21 cellular contexts compared by ENCODE assay signal in genomic region chr6:113635222-113635970, GRCh38.
DNase-seq lines count a peak whose midpoint lies in the region; ATAC-seq, FAIRE-seq and TF ChIP-seq lines count a peak whose summit lies in the region.
"Had no signal": no experiment of that assay in that cellular context is flagged by ENCODE, and none has a peak within 500 bp of the region (broad histone marks: within the 10 kb centered on the region; RNA-seq: fewer than 3 reads in every experiment).

No MANE protein-coding gene starts in this region.

- no peaks in the 10 kb centered on the region for H3K9me3 Mint-ChIP-seq in HFFc6
- H3K9me3 Mint-ChIP-seq in CD8-positive, alpha-beta T cell = no peaks in the 10 kb centered on the region
- no peaks in the 10 kb centered on the region for H3K9me3 Mint-ChIP-seq in activated CD4-positive, alpha-beta memory T cell treated with anti-CD3 and anti-CD28 coated beads for 36 hours
- H3K9me3 Mint-ChIP-seq: activated T-cell treated with anti-CD3 and anti-CD28 coated beads, Interleukin-2, amount 50 U/mL, for 72 hours had no signal

- H3K14ac ChIP-seq in neuronal stem cell (ENCODE audit: low read length) = no peak overlapping the region

- H2AK5ac ChIP-seq in neuronal stem cell (ENCODE audit: low read depth, low read length) = no peak overlapping the region

- no peak overlapping the region for H2BK5ac ChIP-seq in neuronal stem cell (ENCODE audit: low read length)

- no peak for ATAC-seq in A549
- ATAC-seq in CD8-positive, alpha-beta T cell = no peak
- ATAC-seq: activated T-cell treated with anti-CD3 and anti-CD28 coated beads, Interleukin-2, amount 50 U/mL, for 72 hours had no signal

- H3K4me3 Mint-ChIP-seq in HFFc6 = no peak overlapping the region
- H3K4me3 Mint-ChIP-seq in CD8-positive, alpha-beta T cell = no peak overlapping the region
- no peak overlapping the region for H3K4me3 Mint-ChIP-seq in activated CD4-positive, alpha-beta memory T cell treated with anti-CD3 and anti-CD28 coated beads for 36 hours
- H3K4me3 Mint-ChIP-seq: activated T-cell treated with anti-CD3 and anti-CD28 coated beads, Interleukin-2, amount 50 U/mL, for 72 hours had no signal

- H3K23ac ChIP-seq in neuronal stem cell (ENCODE audit: low read depth, low read length, poor library complexity) = no peak overlapping the region

- intact Hi-C loops in CD8-positive, alpha-beta T cell (cut with DNase I, micrococcal nuclease) = no loop called here
- intact Hi-C loops in activated CD4-positive, alpha-beta memory T cell treated with anti-CD3 and anti-CD28 coated beads for 36 hours (cut with micrococcal nuclease) = no loop called here

- H3K4me3 ChIP-seq in A549 (no peak overlapping the region), bronchial epithelial cell (ENCODE audit: low read depth, low read length) (no peak overlapping the region), neuronal stem cell (ENCODE audit: low read length in 2 of 2) (no peak overlapping the region)
- no peak overlapping the region for H3K4me3 ChIP-seq in CD8-positive, alpha-beta T cell (ENCODE audit: low read depth, low read length)
- H3K4me3 ChIP-seq: colonic mucosa, tibial nerve had no signal

- TF ChIP-seq RAD21 in A549 (conservative IDR thresholded peaks at IDR 0.05 in 1 of 2, IDR thresholded peaks at IDR 0.05 in 1 of 2) = no peak

- peaks cover 61% of the 10 kb centered on the region for H3K4me1 ChIP-seq in A549
- H3K4me1 ChIP-seq in neuronal stem cell (ENCODE audit: control insufficient read depth in 2 of 2, insufficient read depth in 1 of 2, low read depth in 1 of 2, low read length in 2 of 2) = peaks cover 8 to 20% of the 10 kb centered on the region in 2 donors
- H3K4me1 ChIP-seq in CD8-positive, alpha-beta T cell (ENCODE audit: insufficient read depth, low read length) = no peaks in the 10 kb centered on the region

- no peak overlapping the region for H3K18ac ChIP-seq in neuronal stem cell (ENCODE audit: low read length)

- no peak for TF ChIP-seq CTCF in A549 (IDR thresholded peaks at IDR 0.05)
- TF ChIP-seq CTCF in HFFc6 (IDR thresholded peaks at IDR 0.05) = no peak
- TF ChIP-seq CTCF in bronchial epithelial cell (IDR thresholded peaks at IDR 0.05; ENCODE audit: insufficient read depth, low read length, severe bottlenecking) = no peak
- TF ChIP-seq CTCF in CD8-positive, alpha-beta T cell (IDR thresholded peaks at IDR 0.05) = no peak

- CTCF ChIA-PET in A549 (lab: Yijun Ruan, JAX) = interaction anchor here (2.1 kb wide), 1 partner anchor 223 kb away, joined by 5 read pairs; no protein-coding TSS in a partner anchor
- CTCF ChIA-PET in CD8-positive, alpha-beta T cell (lab: Charles Lee) = no interaction called here
- CTCF ChIA-PET in activated CD4-positive, alpha-beta memory T cell treated with anti-CD3 and anti-CD28 coated beads for 36 hours (lab: Charles Lee) = no interaction called here

- H3K9me3 ChIP-seq in A549 (no peaks in the 10 kb centered on the region), neuronal stem cell (replicated peaks in 1 of 2; ENCODE audit: control insufficient read depth in 2 of 2, insufficient read depth in 1 of 2, low read depth in 1 of 2, low read length in 2 of 2) (no peaks in the 10 kb centered on the region)
- no peaks in the 10 kb centered on the region for H3K9me3 ChIP-seq in CD8-positive, alpha-beta T cell (ENCODE audit: low read length)
- H3K9me3 ChIP-seq: colonic mucosa, tibial nerve had no signal

- H3K4me1 Mint-ChIP-seq in HFFc6 (ENCODE audit: low read depth) = peaks cover 52% of the 10 kb centered on the region
- H3K4me1 Mint-ChIP-seq in CD8-positive, alpha-beta T cell (ENCODE audit: low read depth) = peaks cover 12% of the 10 kb centered on the region
- peaks cover 35% of the 10 kb centered on the region for H3K4me1 Mint-ChIP-seq in activated CD4-positive, alpha-beta memory T cell treated with anti-CD3 and anti-CD28 coated beads for 36 hours (ENCODE audit: low read depth)

- WGBS in A549 (ENCODE audit: missing lambda C conversion rate) = 44% methylated on average over 1 of the region's 1 CpG
- WGBS in neuronal stem cell (ENCODE audit: extremely low coverage in 2 of 2, insufficient read length in 2 of 2, insufficient replicate concordance in 1 of 2), 2 donors = no CpG with 5 or more reads among the region's 1 CpG

- H3K79me1 ChIP-seq in neuronal stem cell (ENCODE audit: low read depth, low read length) = no peaks in the 10 kb centered on the region

- H3K4me2 ChIP-seq in A549 (peak overlapping the region; percentile 49), neuronal stem cell (ENCODE audit: insufficient read depth, low read length, poor library complexity, severe bottlenecking) (no peak overlapping the region)

- H3K27ac ChIP-seq in A549 (peak overlapping the region; percentile 72 to 81), neuronal stem cell (replicated peaks; ENCODE audit: low read length) (no peak overlapping the region)
- no peak overlapping the region for H3K27ac ChIP-seq in CD8-positive, alpha-beta T cell (ENCODE audit: low read depth, low read length)

- no peak overlapping the region for H4K91ac ChIP-seq in neuronal stem cell (ENCODE audit: low read depth, low read length, poor library complexity)

- no peak for TF ChIP-seq EP300 in A549 (IDR thresholded peaks at IDR 0.05)

- no peak overlapping the region for H2BK120ac ChIP-seq in neuronal stem cell (ENCODE audit: low read depth, low read length)

- H3K27me3 ChIP-seq in bronchial epithelial cell (ENCODE audit: control insufficient read depth, insufficient read depth, low read length) = no peaks in the 10 kb centered on the region
- no peaks in the 10 kb centered on the region for H3K27me3 ChIP-seq in neuronal stem cell (ENCODE audit: control insufficient read depth in 3 of 3, insufficient read depth in 3 of 3, low read depth in 1 of 3, low read length in 3 of 3)
- H3K27me3 ChIP-seq in CD8-positive, alpha-beta T cell (ENCODE audit: insufficient read depth, low read length) = no peaks in the 10 kb centered on the region
- H3K27me3 ChIP-seq: colonic mucosa, tibial nerve had no signal

- no peak overlapping the region for H3K4ac ChIP-seq in neuronal stem cell (ENCODE audit: low read length)

- FAIRE-seq in A549 (lab: Jason Lieb, UNC) (no peak), bronchial epithelial cell (lab: Jason Lieb, UNC) (no peak)
- FAIRE-seq: H1 had no signal

- peak overlapping the region; percentile 6 for H2AFZ ChIP-seq in neuronal stem cell (ENCODE audit: low read length)

- peak overlapping the region; percentile 1; the same call in 1 of the 2 replicates for H3K27ac Mint-ChIP-seq in HFFc6
- H3K27ac Mint-ChIP-seq in CD8-positive, alpha-beta T cell = no peak overlapping the region
- H3K27ac Mint-ChIP-seq in activated CD4-positive, alpha-beta memory T cell treated with anti-CD3 and anti-CD28 coated beads for 36 hours = no peak overlapping the region
- H3K27ac Mint-ChIP-seq: activated T-cell treated with anti-CD3 and anti-CD28 coated beads, Interleukin-2, amount 50 U/mL, for 72 hours had no signal

- no peaks in the 10 kb centered on the region for H3K27me3 Mint-ChIP-seq in HFFc6 (ENCODE audit: insufficient read depth)
- no peaks in the 10 kb centered on the region for H3K27me3 Mint-ChIP-seq in CD8-positive, alpha-beta T cell (ENCODE audit: low read depth)
- H3K27me3 Mint-ChIP-seq in activated CD4-positive, alpha-beta memory T cell treated with anti-CD3 and anti-CD28 coated beads for 36 hours = no peaks in the 10 kb centered on the region

- POLR2A ChIA-PET in A549 (lab: Yijun Ruan, JAX) = interaction anchor here (0.6 kb wide), 1 partner anchor 124 kb away, joined by 8 read pairs; no protein-coding TSS in a partner anchor
- POLR2A ChIA-PET in CD8-positive, alpha-beta T cell (lab: Charles Lee) = no interaction called here
- POLR2A ChIA-PET in activated CD4-positive, alpha-beta memory T cell treated with anti-CD3 and anti-CD28 coated beads for 36 hours (lab: Charles Lee) = no interaction called here

- no peak overlapping the region for H3K9ac ChIP-seq in neuronal stem cell (ENCODE audit: low read depth, low read length, poor library complexity)

- no peak for TF ChIP-seq POLR2A in A549 (IDR thresholded peaks at IDR 0.05; ENCODE audit: low read length)

- no peak overlapping the region for H4K8ac ChIP-seq in neuronal stem cell (ENCODE audit: low read depth, low read length)

- H3K36me3 Mint-ChIP-seq in HFFc6 (ENCODE audit: low read depth) = no peaks in the 10 kb centered on the region
- no peaks in the 10 kb centered on the region for H3K36me3 Mint-ChIP-seq in CD8-positive, alpha-beta T cell
- H3K36me3 Mint-ChIP-seq in activated CD4-positive, alpha-beta memory T cell treated with anti-CD3 and anti-CD28 coated beads for 36 hours = no peaks in the 10 kb centered on the region

- H3K36me3 ChIP-seq in bronchial epithelial cell (ENCODE audit: control insufficient read depth, insufficient read depth, low read length) (no peaks in the 10 kb centered on the region), neuronal stem cell (replicated peaks in 1 of 2; ENCODE audit: control insufficient read depth in 2 of 2, insufficient read depth in 2 of 2, low read length in 2 of 2) (no peaks in the 10 kb centered on the region)
- H3K36me3 ChIP-seq in CD8-positive, alpha-beta T cell (ENCODE audit: insufficient read depth, low read length) = no peaks in the 10 kb centered on the region
- H3K36me3 ChIP-seq: colonic mucosa, tibial nerve had no signal

- DNase-seq in A549 (ENCODE audit: low read depth in 1 of 2, low spot score in 1 of 2) (no peak), HFFc6 (no peak), bronchial epithelial cell (ENCODE audit: low read depth) (peak; percentile 79), neuronal stem cell (ENCODE audit: low spot score) (no peak), hepatic stellate cell (ENCODE audit: low spot score) (no peak), germinal center (ENCODE audit: low spot score) (no peak)
- DNase-seq in CD8-positive, alpha-beta T cell = no peak
- DNase-seq in activated CD4-positive, alpha-beta memory T cell treated with anti-CD3 and anti-CD28 coated beads for 36 hours = no peak
- DNase-seq: activated CD4-positive, alpha-beta T cell treated with anti-CD3 and anti-CD28 coated beads, Interleukin-2, amount 50 U/mL, for 1 hour; activated T-cell treated with anti-CD3 and anti-CD28 coated beads, Interleukin-2, amount 50 U/mL, for 72 hours; amniotic stem cell; colonic mucosa; DMS153; erythroblast; left colon; NCI-H1105; NK-92 treated with Interleukin-12 subunit alpha and Interleukin-12 subunit beta, amount 100 ng/mL, for 24 hours; SHP77; stimulated activated CD4-positive, alpha-beta T cell treated with anti-CD3 and anti-CD28 coated beads, Interleukin-2, amount 100 ng/mL, for 24 hours had no signal

- H2BK12ac ChIP-seq in neuronal stem cell (ENCODE audit: low read length) = no peak overlapping the region

- no peak overlapping the region for H2BK15ac ChIP-seq in neuronal stem cell (ENCODE audit: low read length)

TF ChIP-seq in A549, 52 proteins besides CTCF, POLR2A, EP300 and RAD21 (continues in another document):
- TF ChIP-seq MAZ (IDR thresholded peaks at IDR 0.05; ENCODE audit: borderline replicate concordance, low read depth, low read length) (no peak), HOXB5 (CRISPR knock-in tag; IDR thresholded peaks at IDR 0.05) (no peak)

Comparison
In these comparisons a context has a peak if more than half of its experiments do, and no peak if none do; other contexts are left out.
1. H3K27ac ChIP-seq: peak in A549 (2 of 2); none in neuronal stem cell (single experiment) and CD8-positive, alpha-beta T cell (single experiment).